In genomic region chr3:48739617-48739954, GRCh38 we compare ENCODE assay signal across 9 cellular contexts. TPM values are rescaled to one million over a fixed set of nuclear protein-coding genes. Genes with fewer than 3 reads are reported as not detected.
DNase-seq lines count a peak whose midpoint lies in the region; ATAC-seq and TF ChIP-seq lines count a peak whose summit lies in the region.
"Had no signal": no experiment of that assay in that cellular context is flagged by ENCODE, and none has a peak within 500 bp of the region (broad histone marks: within the 10 kb centered on the region; RNA-seq: fewer than 3 reads in every experiment).

No MANE protein-coding gene starts in this region.

- TF ChIP-seq CTCF in OCI-LY3 (IDR thresholded peaks at IDR 0.05; ENCODE audit: low read depth, low read length) (no peak), smooth muscle cell (IDR thresholded peaks at IDR 0.05; ENCODE audit: borderline replicate concordance, insufficient read depth, poor library complexity, severe bottlenecking) (no peak)

- H3K27me3 ChIP-seq in OCI-LY3 (ENCODE audit: low read depth, low read length) (no peaks in the 10 kb centered on the region), right cardiac atrium (ENCODE audit: control insufficient read depth, insufficient read depth) (no peaks in the 10 kb centered on the region), smooth muscle cell (ENCODE audit: low read depth) (no peaks in the 10 kb centered on the region)

- no peaks in the 10 kb centered on the region for H3K9me3 Mint-ChIP-seq in activated T-helper 1 cell treated with anti-CD3 and anti-CD28 coated beads, Interleukin-12 subunit alpha, Interleukin-12 subunit beta, Interleukin-2, Interleukin-4 antibody, amounts not matched to agents 30 ng/mL and 10 ng/mL and 1 ng/mL, durations not matched to agents 14 hours and 24 hours and 36 hours

- no peak overlapping the region for H3K27ac Mint-ChIP-seq in activated T-helper 1 cell treated with anti-CD3 and anti-CD28 coated beads, Interleukin-12 subunit alpha, Interleukin-12 subunit beta, Interleukin-2, Interleukin-4 antibody, amounts not matched to agents 30 ng/mL and 10 ng/mL and 1 ng/mL, durations not matched to agents 14 hours and 24 hours and 36 hours
- H3K27ac Mint-ChIP-seq: activated naive CD8-positive, alpha-beta T cell had no signal

- intact Hi-C loops in right cardiac atrium (cut with DNase I), result no loop called here
- intact Hi-C loops in activated T-helper 1 cell treated with anti-CD3 and anti-CD28 coated beads, Interleukin-12 subunit alpha, Interleukin-12 subunit beta, Interleukin-2, Interleukin-4 antibody, amounts not matched to agents 30 ng/mL and 10 ng/mL and 1 ng/mL, durations not matched to agents 14 hours and 24 hours and 36 hours (cut with micrococcal nuclease), result loop anchor here (5.0 kb wide), 1 partner anchor 213 kb away; no protein-coding TSS in a partner anchor

- H4K20me1 ChIP-seq in OCI-LY3 (ENCODE audit: insufficient read depth, low read length) (no peaks in the 10 kb centered on the region), smooth muscle cell (ENCODE audit: low read depth) (no peaks in the 10 kb centered on the region)

- H3F3A ChIP-seq in smooth muscle cell (ENCODE audit: low read depth), result no peaks in the 10 kb centered on the region

- H3K9me3 ChIP-seq in OCI-LY3 (ENCODE audit: insufficient read depth, low read length), result no peaks in the 10 kb centered on the region
- H3K9me3 ChIP-seq in right cardiac atrium (ENCODE audit: control insufficient read depth, low read length), result no peaks in the 10 kb centered on the region
- no peaks in the 10 kb centered on the region for H3K9me3 ChIP-seq in smooth muscle cell (replicated peaks; ENCODE audit: low read depth)

- H3K4me3 ChIP-seq in OCI-LY3 (ENCODE audit: low read length), result no peak overlapping the region
- H3K4me3 ChIP-seq in right cardiac atrium (ENCODE audit: low read length), result no peak overlapping the region
- no peak overlapping the region for H3K4me3 ChIP-seq in smooth muscle cell

- H3K36me3 Mint-ChIP-seq in activated T-helper 1 cell treated with anti-CD3 and anti-CD28 coated beads, Interleukin-12 subunit alpha, Interleukin-12 subunit beta, Interleukin-2, Interleukin-4 antibody, amounts not matched to agents 30 ng/mL and 10 ng/mL and 1 ng/mL, durations not matched to agents 14 hours and 24 hours and 36 hours (ENCODE audit: low read depth), result no peaks in the 10 kb centered on the region
- H3K36me3 Mint-ChIP-seq: activated naive CD8-positive, alpha-beta T cell had no signal

- ATAC-seq in GM19463 (IDR thresholded peaks at IDR 0.05; ENCODE audit: unreplicated experiment) (peak; percentile 17), right cardiac atrium (peak in 1 of 2 donors; percentile 3), HG03565 (IDR thresholded peaks at IDR 0.05; ENCODE audit: unreplicated experiment) (no peak)

- WGBS in right cardiac atrium, result 52% methylated on average over 6 of the region's 6 CpGs
- 81% methylated on average over 6 of the region's 6 CpGs for WGBS in smooth muscle cell (ENCODE audit: low lambda C conversion rate)

- no peak overlapping the region for H3K4me3 Mint-ChIP-seq in activated T-helper 1 cell treated with anti-CD3 and anti-CD28 coated beads, Interleukin-12 subunit alpha, Interleukin-12 subunit beta, Interleukin-2, Interleukin-4 antibody, amounts not matched to agents 30 ng/mL and 10 ng/mL and 1 ng/mL, durations not matched to agents 14 hours and 24 hours and 36 hours
- H3K4me3 Mint-ChIP-seq: activated naive CD8-positive, alpha-beta T cell had no signal

- no peak overlapping the region for H2AFZ ChIP-seq in OCI-LY3 (ENCODE audit: low read depth, low read length)
- H2AFZ ChIP-seq in smooth muscle cell (ENCODE audit: low read depth), result no peak overlapping the region

- H3K4me1 ChIP-seq in OCI-LY3 (ENCODE audit: low read length), result no peaks in the 10 kb centered on the region
- H3K4me1 ChIP-seq in right cardiac atrium (ENCODE audit: control insufficient read depth, insufficient read depth, low read length), result peaks cover 17% of the 10 kb centered on the region
- peaks cover 3% of the 10 kb centered on the region for H3K4me1 ChIP-seq in smooth muscle cell (ENCODE audit: low read depth)

- no peaks in the 10 kb centered on the region for H3K4me1 Mint-ChIP-seq in activated T-helper 1 cell treated with anti-CD3 and anti-CD28 coated beads, Interleukin-12 subunit alpha, Interleukin-12 subunit beta, Interleukin-2, Interleukin-4 antibody, amounts not matched to agents 30 ng/mL and 10 ng/mL and 1 ng/mL, durations not matched to agents 14 hours and 24 hours and 36 hours (ENCODE audit: low read depth)

- H3K4me2 ChIP-seq in OCI-LY3 (ENCODE audit: low read length) (peak overlapping the region; percentile 51), smooth muscle cell (peak overlapping the region; percentile 58)

- DNase-seq in right cardiac atrium (no peak), smooth muscle cell (lab: John Stamatoyannopoulos, UW; ENCODE audit: unreplicated experiment) (no peak), NCI-H2227 treated with DMSO at 0.1 percent for 48 hours (lab: John Stamatoyannopoulos, UW) (no peak), NCI-H526 (lab: John Stamatoyannopoulos, UW) (no peak)
- DNase-seq in activated T-helper 1 cell treated with anti-CD3 and anti-CD28 coated beads, Interleukin-12 subunit alpha, Interleukin-12 subunit beta, Interleukin-2, Interleukin-4 antibody, amounts not matched to agents 30 ng/mL and 10 ng/mL and 1 ng/mL, durations not matched to agents 14 hours and 24 hours and 36 hours (ENCODE audit: low spot score), result no peak

- H3K27ac ChIP-seq in OCI-LY3 (ENCODE audit: low read length) (no peak overlapping the region), right cardiac atrium (ENCODE audit: low read length) (peak overlapping the region; percentile 95), smooth muscle cell (ENCODE audit: low read depth) (no peak overlapping the region)

- H3K36me3 ChIP-seq in OCI-LY3 (replicated peaks; ENCODE audit: low read depth, low read length) (no peaks in the 10 kb centered on the region), smooth muscle cell (ENCODE audit: low read depth) (no peaks in the 10 kb centered on the region)

- H3K9ac ChIP-seq in OCI-LY3 (ENCODE audit: low read length) (no peak overlapping the region), smooth muscle cell (ENCODE audit: low read depth) (no peak overlapping the region)

- H3K27me3 Mint-ChIP-seq in activated T-helper 1 cell treated with anti-CD3 and anti-CD28 coated beads, Interleukin-12 subunit alpha, Interleukin-12 subunit beta, Interleukin-2, Interleukin-4 antibody, amounts not matched to agents 30 ng/mL and 10 ng/mL and 1 ng/mL, durations not matched to agents 14 hours and 24 hours and 36 hours (ENCODE audit: insufficient read depth), result no peaks in the 10 kb centered on the region
- H3K27me3 Mint-ChIP-seq: activated naive CD8-positive, alpha-beta T cell had no signal

- H3K79me2 ChIP-seq in OCI-LY3 (ENCODE audit: low read length) (no peaks in the 10 kb centered on the region), smooth muscle cell (ENCODE audit: low read depth) (no peaks in the 10 kb centered on the region)

RNA-seq across cellular contexts. Expression of gene IP6K2, which starts 22.6 kb away (rescaled TPM):
- total RNA-seq in right cardiac atrium (10 to 100 TPM; 21.2 to 43.2 (median 33.8) TPM), smooth muscle cell (106 and 119 TPM in 2 replicates)
- polyA plus RNA-seq in right cardiac atrium (57.8 TPM), smooth muscle cell (113 and 124 TPM in 2 replicates)
- 59.9 and 61.0 TPM in 2 replicates for total RNA-seq in activated T-helper 1 cell treated with anti-CD3 and anti-CD28 coated beads, Interleukin-12 subunit alpha, Interleukin-12 subunit beta, Interleukin-2, Interleukin-4 antibody, amounts not matched to agents 30 ng/mL and 10 ng/mL and 1 ng/mL, durations not matched to agents 14 hours and 24 hours and 36 hours

RNA-seq across cellular contexts. Expression of gene NCKIPSD, which starts 53.9 kb away (rescaled TPM):
- 10 to 100 TPM; 31.1 to 49.8 (median 42.1) TPM for total RNA-seq in right cardiac atrium
- polyA plus RNA-seq in right cardiac atrium, result 32.5 TPM
- 18.3 and 21.6 TPM in 2 replicates for total RNA-seq in smooth muscle cell
- 13.8 and 21.9 TPM in 2 replicates for polyA plus RNA-seq in smooth muscle cell
- total RNA-seq in activated T-helper 1 cell treated with anti-CD3 and anti-CD28 coated beads, Interleukin-12 subunit alpha, Interleukin-12 subunit beta, Interleukin-2, Interleukin-4 antibody, amounts not matched to agents 30 ng/mL and 10 ng/mL and 1 ng/mL, durations not matched to agents 14 hours and 24 hours and 36 hours, result 40.8 and 45.5 TPM in 2 replicates
